ENCODE assay signal across 8 cellular contexts in the genomic region with DNA sequence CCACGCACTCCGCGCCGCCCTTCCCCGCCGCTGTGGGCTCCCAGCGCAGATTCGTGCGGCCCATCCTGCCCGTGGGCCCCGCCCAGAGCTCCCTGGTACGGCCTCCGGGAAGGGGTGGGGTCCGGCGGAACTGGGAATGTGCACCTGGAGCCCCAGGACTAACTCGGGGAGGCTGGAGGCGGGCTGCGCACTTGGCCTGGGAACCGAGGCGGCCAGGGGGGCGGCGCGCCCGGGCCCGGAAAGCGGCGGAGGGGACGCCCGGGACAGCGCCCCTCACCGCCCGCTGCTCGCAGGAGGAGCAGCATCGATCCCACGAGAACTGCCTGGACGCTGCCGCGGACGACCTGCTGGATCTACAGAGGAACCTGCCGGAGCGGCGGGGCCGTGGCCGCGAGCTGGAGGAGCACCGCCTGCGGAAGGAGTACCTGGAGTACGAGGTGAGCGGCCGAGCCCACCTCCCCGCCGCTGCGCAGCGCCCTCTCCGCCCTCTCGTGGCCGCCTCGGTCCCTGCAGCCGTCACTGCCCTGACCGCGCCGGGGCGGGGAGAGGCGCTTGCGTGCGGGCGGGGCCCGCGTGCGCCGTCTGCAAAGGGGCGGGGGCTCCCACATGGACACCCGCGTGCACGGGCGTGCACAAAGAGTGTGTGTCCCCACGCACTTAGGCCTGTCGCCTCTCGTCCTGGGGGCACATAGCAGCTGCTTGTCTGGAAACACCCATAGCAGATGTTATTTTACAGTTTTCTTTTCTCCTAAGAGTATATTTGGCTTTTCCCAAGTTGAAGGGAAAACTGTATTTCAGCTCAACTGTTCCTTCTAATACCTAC. TPM values are rescaled to one million over a fixed set of nuclear protein-coding genes. Genes with fewer than 3 reads are reported as not detected.
DNase-seq lines count a peak whose midpoint lies in the region; ATAC-seq and TF ChIP-seq lines count a peak whose summit lies in the region.

No MANE protein-coding gene starts in this region.

- intact Hi-C loops in adrenal gland (cut with DNase I), result loop anchor here (2.0 to 5.0 kb wide), 4 partner anchors 57 to 118 kb away; no protein-coding TSS in a partner anchor
- intact Hi-C loops in heart left ventricle (cut with DNase I), result loop anchor here in 7 of 10 donors (1.0 to 5.0 kb wide), 6 partner anchors 42 to 118 kb away; no protein-coding TSS in a partner anchor
- intact Hi-C loops in transverse colon (cut with DNase I; ENCODE audit: low total_unique reads), result no loop called here

- 0 to 2% (median 1%) methylated on average over 14 to 79 of the region's 79 CpGs for WGBS in adrenal gland, 4 donors
- 0 to 6% (median 1%) methylated on average over 31 to 79 of the region's 79 CpGs for WGBS in heart left ventricle, 4 donors
- 16% methylated on average over 36 of the region's 79 CpGs; no CpG with 5 or more reads in 1 of the 2 donors for WGBS in transverse colon (ENCODE audit: low coverage in 1 of 2), 2 donors

- TF ChIP-seq EP300 in transverse colon (IDR thresholded peaks at IDR 0.05; ENCODE audit: low read depth), result no peak

- H3K27me3 ChIP-seq in adrenal gland, result no peaks in the 10 kb centered on the region
- no peaks in the 10 kb centered on the region for H3K27me3 ChIP-seq in heart left ventricle
- H3K27me3 ChIP-seq in transverse colon, result no peaks in the 10 kb centered on the region

- H3K36me3 ChIP-seq in adrenal gland (replicated peaks in 1 of 2), result peaks cover 0 to 38% of the 10 kb centered on the region in 2 donors
- peaks cover 0 to 49% (median 0%) of the 10 kb centered on the region in 9 donors for H3K36me3 ChIP-seq in heart left ventricle
- H3K36me3 ChIP-seq in transverse colon, result no peaks in the 10 kb centered on the region

- DNase-seq in CD1c-positive myeloid dendritic cell (ENCODE audit: extremely low spot score) (peak; percentile 93), HuH-7 (ENCODE audit: low spot score) (peak; percentile 85), SW 1271 (lab: John Stamatoyannopoulos, UW) (peak; percentile 53 to 78), adrenal gland (peak; percentile 84 to 89 (median 86)), heart left ventricle (peak; percentile 78 to 89 (median 82)), pons (ENCODE audit: low spot score) (peak; percentile 54), transverse colon (peak; percentile 88)

- H3K27ac ChIP-seq in adrenal gland (peak overlapping the region; percentile 65 to 92 (median 83)), heart left ventricle (peak overlapping the region in 8 of 12 donors; percentile 9 to 58 (median 34)), transverse colon (peak overlapping the region; percentile 81 to 94 (median 89))

- TF ChIP-seq CTCF in adrenal gland (IDR thresholded peaks at IDR 0.05) (peak; percentile 70 to 99 (median 85)), heart left ventricle (IDR thresholded peaks at IDR 0.05) (peak; percentile 88 to 100 (median 94)), transverse colon (IDR thresholded peaks at IDR 0.05) (peak; percentile 73 to 99 (median 91))

- H3K4me3 ChIP-seq in adrenal gland, result peak overlapping the region; percentile 7 to 68 (median 40)
- peak overlapping the region; percentile 60 to 97 (median 76) for H3K4me3 ChIP-seq in heart left ventricle
- peak overlapping the region; percentile 40 to 83 (median 52) for H3K4me3 ChIP-seq in transverse colon

- H3K4me1 ChIP-seq in adrenal gland (replicated peaks in 1 of 2) (peaks cover 8 to 20% of the 10 kb centered on the region in 2 donors), heart left ventricle (peaks cover 0 to 13% (median 5%) of the 10 kb centered on the region in 12 donors), transverse colon (peaks cover 0 to 15% (median 9%) of the 10 kb centered on the region in 4 donors)

- H3K9me3 ChIP-seq in adrenal gland (replicated peaks in 1 of 3) (no peaks in the 10 kb centered on the region), heart left ventricle (no peaks in the 10 kb centered on the region), transverse colon (no peaks in the 10 kb centered on the region)

- ATAC-seq in GM21367 (IDR thresholded peaks at IDR 0.05; ENCODE audit: unreplicated experiment) (peak; percentile 61), heart left ventricle (peak; percentile 53 to 93 (median 88))

- TF ChIP-seq POLR2A in adrenal gland (IDR thresholded peaks at IDR 0.05) (peak in 1 of 2 donors; percentile 67), heart left ventricle (IDR thresholded peaks at IDR 0.05) (no peak), transverse colon (IDR thresholded peaks at IDR 0.05) (peak; percentile 79)

- in situ Hi-C loops in transverse colon (cut with MboI; ENCODE audit: low pct_ligation_motif_present in 1 of 4, low pct_unique_long_range_greater_than_20kb in 1 of 4, low sequenced_read_pairs in 3 of 4), result loop anchor here in 3 of 4 donors (10.0 kb wide), 2 partner anchors 54 to 64 kb away; no protein-coding TSS in a partner anchor

RNA-seq across cellular contexts. Expression of a gene that starts 25.2 kb away (rescaled TPM):
- total RNA-seq in adrenal gland, result 100 to 1,000 TPM in 4 of 8 donors, 10 to 100 TPM in 4; 62.7 to 164 (median 93.5) TPM
- polyA plus RNA-seq in adrenal gland, result 10 to 100 TPM; 21.1 to 60.2 (median 31.8) TPM
- 10 to 100 TPM in 1 of 9 donors, 1 to 10 TPM in 5, under 1 TPM in 3; 0.65 to 23.4 (median 1.9) TPM for total RNA-seq in heart left ventricle
- 1 to 10 TPM in 1 of 2 donors, under 1 TPM in 1; 0.99 to 1.6 TPM for polyA plus RNA-seq in heart left ventricle
- total RNA-seq in transverse colon, result 100 to 1,000 TPM in 1 of 4 donors, 10 to 100 TPM in 3; 48.2 to 193 (median 87.4) TPM

Comparison
In these comparisons a context has a peak if more than half of its experiments do, and no peak if none do; other contexts are left out.
1. Peak in every context shown above with its lines: DNase-seq, ATAC-seq, H3K4me3 ChIP-seq and H3K27ac ChIP-seq.
2. H3K27ac ChIP-seq: peak in every context shown above with its lines; median percentile 89 in transverse colon; 83 in adrenal gland; 34 in heart left ventricle.